15 cellular contexts compared by ENCODE assay signal in genomic region chr3:134900482-134900881, GRCh38.
A peak's percentile ranks its signal among the peaks of the same experiment; 100 is the strongest.
DNase-seq lines count a peak whose midpoint lies in the region; ATAC-seq, FAIRE-seq and TF ChIP-seq lines count a peak whose summit lies in the region.
"Had no signal": no experiment of that assay in that cellular context is flagged by ENCODE, and none has a peak within 500 bp of the region (broad histone marks: within the 10 kb centered on the region; RNA-seq: fewer than 3 reads in every experiment).

No MANE protein-coding gene starts in this region.

- no peak overlapping the region for H3K18ac ChIP-seq in H9 (ENCODE audit: insufficient read length, low read depth, low read length)

- no peaks in the 10 kb centered on the region for H3K79me1 ChIP-seq in H9 (ENCODE audit: insufficient read depth, low read depth, low read length, poor library complexity, severe bottlenecking)

- no peak overlapping the region for H4K91ac ChIP-seq in H9 (ENCODE audit: insufficient read length, low read depth, low read length)

- DNase-seq in H9 = no peak
- no peak for DNase-seq in bronchial epithelial cell (ENCODE audit: low read depth)
- DNase-seq in neural progenitor cell (ENCODE audit: low spot score) = no peak
- no peak for DNase-seq in urothelium cell line (ENCODE audit: low spot score)
- DNase-seq in NCI-H1436 (lab: John Stamatoyannopoulos, UW) = no peak
- no peak for DNase-seq in Right ventricle myocardium inferior (ENCODE audit: missing footprints)
- DNase-seq: ACHN; CD4-positive, CD25-positive, alpha-beta regulatory T cell; HFFc6; KBM-7 had no signal

- no peaks in the 10 kb centered on the region for H3F3A ChIP-seq in neural progenitor cell (ENCODE audit: low read depth)

- no peak overlapping the region for H3K4me2 ChIP-seq in H9 (ENCODE audit: insufficient read depth, insufficient read length, low read length)
- no peak overlapping the region for H3K4me2 ChIP-seq in neural progenitor cell
- H3K4me2 ChIP-seq: BLaER1 treated with 17β-estradiol and CSF1 and Interleukin-3, amounts not matched to agents 10 nM and 100 nM; GM23338 had no signal

- no peak overlapping the region for H3K9ac ChIP-seq in H9 (ENCODE audit: extremely low read depth, insufficient read length, low read length)
- H3K9ac ChIP-seq in neural progenitor cell = no peak overlapping the region
- H3K9ac ChIP-seq: BLaER1 treated with 17β-estradiol and CSF1 and Interleukin-3, amounts not matched to agents 10 nM and 100 nM had no signal

- H2BK20ac ChIP-seq in H9 (ENCODE audit: low read depth, low read length, poor library complexity, severe bottlenecking) = no peak overlapping the region

- H2BK5ac ChIP-seq in H9 (ENCODE audit: insufficient read length, low read length) = no peak overlapping the region

- no peak overlapping the region for H3K14ac ChIP-seq in H9 (ENCODE audit: insufficient read depth, low read length)

- H3K27ac ChIP-seq in H9 (ENCODE audit: insufficient read length, low read depth, low read length) = no peak overlapping the region
- no peak overlapping the region for H3K27ac ChIP-seq in neural progenitor cell
- H3K27ac ChIP-seq: BLaER1 treated with 17β-estradiol and CSF1 and Interleukin-3, amounts not matched to agents 10 nM and 100 nM; HL-60 had no signal

- H3K36me3 Mint-ChIP-seq in H9 (ENCODE audit: insufficient read depth in 1 of 3, low read depth in 3 of 3) (no peaks in the 10 kb centered on the region), neural progenitor cell (no peaks in the 10 kb centered on the region)
- H3K36me3 Mint-ChIP-seq: CD4-positive, CD25-positive, alpha-beta regulatory T cell had no signal

- H3K23me2 ChIP-seq in H9 (ENCODE audit: insufficient read length, low read depth, low read length, poor library complexity, severe bottlenecking) = no peaks in the 10 kb centered on the region

- FAIRE-seq in bronchial epithelial cell (lab: Jason Lieb, UNC) = peak; percentile 89
- peak; percentile 75 for FAIRE-seq in urothelium cell line (lab: Jason Lieb, UNC)

- H3K4ac ChIP-seq in H9 (ENCODE audit: low read depth, low read length) = no peak overlapping the region

- H3K56ac ChIP-seq in H9 (ENCODE audit: insufficient read length, low read depth, low read length) = no peak overlapping the region

- no peak overlapping the region for H2AFZ ChIP-seq in H9 (ENCODE audit: low read length)
- H2AFZ ChIP-seq in neural progenitor cell (replicated peaks) = no peak overlapping the region
- H2AFZ ChIP-seq: GM23338 had no signal

- H3K4me1 Mint-ChIP-seq in H9 = peaks cover 15 to 22% of the 10 kb centered on the region in 2 experiments
- H3K4me1 Mint-ChIP-seq in neural progenitor cell = peaks cover 18% of the 10 kb centered on the region

- H3K9me3 Mint-ChIP-seq in H9 (no peaks in the 10 kb centered on the region), neural progenitor cell (no peaks in the 10 kb centered on the region)
- H3K9me3 Mint-ChIP-seq: CD4-positive, CD25-positive, alpha-beta regulatory T cell; GM23338; HFFc6 had no signal

- H3T11ph ChIP-seq in H9 (ENCODE audit: low read length) = no peak overlapping the region

- intact Hi-C loops in Right ventricle myocardium inferior (cut with DNase I) = no loop called here

- no peaks in the 10 kb centered on the region for H3K36me3 ChIP-seq in bronchial epithelial cell (ENCODE audit: control insufficient read depth, insufficient read depth, low read length)
- H3K36me3 ChIP-seq in neural progenitor cell = no peaks in the 10 kb centered on the region
- H3K36me3 ChIP-seq: BLaER1 treated with 17β-estradiol and CSF1 and Interleukin-3, amounts not matched to agents 10 nM and 100 nM; HAP-1 had no signal

- WGBS in H9 (ENCODE audit: extremely low coverage, insufficient read length, low lambda C conversion rate) = no CpG with 5 or more reads among the region's 1 CpG

- no peak overlapping the region for H2BK120ac ChIP-seq in H9 (ENCODE audit: low read depth, low read length, poor library complexity, severe bottlenecking)

- H4K8ac ChIP-seq in H9 (replicated peaks; ENCODE audit: insufficient read length, low read depth, low read length) = no peak overlapping the region

- H2BK15ac ChIP-seq in H9 (ENCODE audit: low read depth, low read length) = no peak overlapping the region

- H2BK12ac ChIP-seq in H9 (ENCODE audit: insufficient read length, low read depth, low read length) = no peak overlapping the region

- no peak for ATAC-seq in HG02852 (IDR thresholded peaks at IDR 0.05; ENCODE audit: unreplicated experiment)
- no peak for ATAC-seq in Right ventricle myocardium inferior
- ATAC-seq: GM23338 had no signal

- peak overlapping the region; percentile 35 for H4K5ac ChIP-seq in H9 (ENCODE audit: insufficient read length, low read depth, low read length)

- H3K27ac Mint-ChIP-seq in H9 (peak overlapping the region in 2 of 3 experiments; percentile 0 to 21; a peak in 2 of 7 replicates), neural progenitor cell (peak overlapping the region; percentile 15)
- H3K27ac Mint-ChIP-seq: CD4-positive, CD25-positive, alpha-beta regulatory T cell; GM23338; HFFc6 had no signal

- H3K27me3 ChIP-seq in H9 (ENCODE audit: insufficient read depth, low read length) (no peaks in the 10 kb centered on the region; the same call in 1 of the 2 replicates), bronchial epithelial cell (ENCODE audit: control insufficient read depth, insufficient read depth, low read length) (no peaks in the 10 kb centered on the region), neural progenitor cell (no peaks in the 10 kb centered on the region)
- H3K27me3 ChIP-seq: BLaER1 treated with 17β-estradiol and CSF1 and Interleukin-3, amounts not matched to agents 10 nM and 100 nM had no signal

- H4K20me1 ChIP-seq in H9 (ENCODE audit: control insufficient read depth, insufficient read depth, insufficient read length) (no peaks in the 10 kb centered on the region), neural progenitor cell (ENCODE audit: low read depth) (peaks cover 30% of the 10 kb centered on the region)
- H4K20me1 ChIP-seq: BLaER1 treated with 17β-estradiol and CSF1 and Interleukin-3, amounts not matched to agents 10 nM and 100 nM had no signal

- TF ChIP-seq CTCF in H9 (conservative IDR thresholded peaks at IDR 0.05) (no peak), bronchial epithelial cell (IDR thresholded peaks at IDR 0.05; ENCODE audit: insufficient read depth, low read length, severe bottlenecking) (no peak), neural progenitor cell (IDR thresholded peaks at IDR 0.05) (no peak)

- H3K79me2 ChIP-seq in H9 (ENCODE audit: insufficient read depth, low read length) (no peaks in the 10 kb centered on the region), neural progenitor cell (ENCODE audit: low read depth) (no peaks in the 10 kb centered on the region)

- no peak overlapping the region for H3K4me3 ChIP-seq in bronchial epithelial cell (ENCODE audit: low read depth, low read length)
- no peak overlapping the region for H3K4me3 ChIP-seq in neural progenitor cell
- H3K4me3 ChIP-seq: BLaER1 treated with 17β-estradiol and CSF1 and Interleukin-3, amounts not matched to agents 10 nM and 100 nM; GM23338; HAP-1 had no signal

- peaks cover 26% of the 10 kb centered on the region for H3K27me3 Mint-ChIP-seq in H9 (ENCODE audit: low read depth)
- H3K27me3 Mint-ChIP-seq in neural progenitor cell (ENCODE audit: insufficient read depth, low read depth) = no peaks in the 10 kb centered on the region
- H3K27me3 Mint-ChIP-seq: CD4-positive, CD25-positive, alpha-beta regulatory T cell had no signal

- no peak overlapping the region for H3K23ac ChIP-seq in H9 (ENCODE audit: insufficient read length, low read depth, low read length)

- no peak overlapping the region for H2AK5ac ChIP-seq in H9 (ENCODE audit: insufficient read length, low read length)

- H3K9me3 ChIP-seq in H9 (ENCODE audit: control insufficient read depth, low read depth, low read length) = no peaks in the 10 kb centered on the region
- H3K9me3 ChIP-seq in neural progenitor cell (ENCODE audit: low read depth) = no peaks in the 10 kb centered on the region
- H3K9me3 ChIP-seq: BLaER1 treated with 17β-estradiol and CSF1 and Interleukin-3, amounts not matched to agents 10 nM and 100 nM; HAP-1 had no signal

- no peaks in the 10 kb centered on the region for H3K4me1 ChIP-seq in H9 (ENCODE audit: insufficient read depth, low read length)
- H3K4me1 ChIP-seq in neural progenitor cell = peaks cover 10% of the 10 kb centered on the region
- H3K4me1 ChIP-seq: HAP-1 had no signal

- H3K4me3 Mint-ChIP-seq in H9 (no peak overlapping the region), neural progenitor cell (no peak overlapping the region)
- H3K4me3 Mint-ChIP-seq: CD4-positive, CD25-positive, alpha-beta regulatory T cell; GM23338; HFFc6 had no signal
